8 cellular contexts compared by ENCODE assay signal in genomic region chr12:120640840-120641833, GRCh38. TPM values are rescaled to one million over a fixed set of nuclear protein-coding genes. Genes with fewer than 3 reads are reported as not detected.
DNase-seq lines count a peak whose midpoint lies in the region; ATAC-seq lines count a peak whose summit lies in the region.

No MANE protein-coding gene starts in this region.

- H3K4me3 Mint-ChIP-seq in T-cell = peak overlapping the region; percentile 60 to 74 (median 73)

- H3K9me3 ChIP-seq in iPS-18c (ENCODE audit: control insufficient read depth, insufficient read depth, low read length) = no peaks in the 10 kb centered on the region

- no peaks in the 10 kb centered on the region for H3K9me3 Mint-ChIP-seq in T-cell

- no peak overlapping the region for H3K27ac Mint-ChIP-seq in T-cell

- peak overlapping the region; percentile 61 for H3K4me3 ChIP-seq in iPS-18c (ENCODE audit: insufficient read depth, low read depth, low read length)

- peaks cover 49 to 50% of the 10 kb centered on the region in 2 donors for H3K27me3 Mint-ChIP-seq in T-cell

- H3K36me3 Mint-ChIP-seq in T-cell = no peaks in the 10 kb centered on the region

- ATAC-seq in HG03139 (IDR thresholded peaks at IDR 0.05; ENCODE audit: unreplicated experiment) (peak; percentile 41), T-cell (replicated peaks in 1 of 4) (peak; percentile 62 to 73 (median 70)), HG03565 (IDR thresholded peaks at IDR 0.05; ENCODE audit: unreplicated experiment) (no peak)

- DNase-seq in NCI-H748 (lab: John Stamatoyannopoulos, UW; ENCODE audit: unreplicated experiment) = peak; percentile 43
- DNase-seq in NCI-H748 treated with DMSO at 0.1 percent for 48 hours (lab: John Stamatoyannopoulos, UW) = no peak
- DNase-seq in T-cell = peak; percentile 10 to 68 (median 48)
- DNase-seq in astrocyte of the hippocampus (ENCODE audit: low read depth, low spot score) = peak; percentile 84
- DNase-seq in stimulated activated CD4-positive, alpha-beta T cell treated with anti-CD3 and anti-CD28 coated beads, Interleukin-1b, Interleukin-23, amount 100 ng/mL, for 48 hours = peak; percentile 36

- POLR2A ChIA-PET in T-cell (lab: Charles Lee) = no interaction called here

- peaks cover 5 to 12% (median 8%) of the 10 kb centered on the region in 3 donors for H3K4me1 Mint-ChIP-seq in T-cell

- CTCF ChIA-PET in T-cell (lab: Charles Lee) = interaction anchor here in 1 of 2 donors (0.6 kb wide), 1 partner anchor 7 kb away, joined by 3 read pairs; no protein-coding TSS in a partner anchor

RNA-seq across cellular contexts. Expression of gene CABP1, which starts 0.7 kb away (rescaled TPM):
- total RNA-seq in T-cell = not detected

RNA-seq across cellular contexts. Expression of gene MLEC, which starts 45.8 kb away (rescaled TPM):
- 10 to 100 TPM; 26.3 to 61.3 (median 55.3) TPM for total RNA-seq in T-cell

RNA-seq across cellular contexts. Expression of gene POP5, which starts 59.9 kb away (rescaled TPM):
- 10 to 100 TPM; 40.6 to 69.0 (median 63.1) TPM for total RNA-seq in T-cell
